In the genomic region with DNA sequence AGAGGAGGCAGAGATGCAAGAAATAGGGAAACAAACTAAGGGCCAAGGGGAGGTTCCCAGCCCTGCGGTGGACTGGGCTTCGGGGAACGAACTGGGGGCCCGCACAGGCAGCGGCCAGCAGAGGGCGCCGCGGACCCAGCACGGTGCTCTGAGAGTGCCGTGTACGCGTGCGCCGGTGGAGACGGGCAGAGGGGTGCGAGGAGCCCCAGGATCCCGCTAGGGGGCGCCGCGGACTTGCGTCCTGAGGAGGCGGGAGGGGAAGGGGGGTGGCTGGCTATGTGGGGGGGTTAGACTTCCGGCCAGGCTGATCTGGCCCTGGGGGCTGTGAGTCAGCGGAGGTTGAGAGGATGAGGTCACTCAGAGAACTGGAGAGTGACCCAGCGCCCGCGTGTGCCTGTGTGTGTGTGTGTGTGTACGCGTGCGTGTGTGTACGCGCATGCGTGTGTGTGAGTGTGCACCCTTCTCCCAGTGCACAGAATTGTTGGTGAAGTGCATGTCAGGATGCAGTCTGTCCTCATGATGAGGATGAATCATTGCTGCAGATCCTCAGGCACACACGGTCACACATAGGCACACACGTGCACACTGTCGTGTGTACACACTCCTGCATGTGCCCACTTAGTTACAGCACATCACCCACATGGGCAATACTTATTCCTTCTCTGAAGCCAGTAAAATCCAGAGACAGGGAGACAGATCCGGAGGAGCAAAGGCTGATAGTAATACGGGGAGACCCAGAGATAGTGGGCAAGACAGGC, we compare ENCODE assay signal across 8 cellular contexts. TPM values are rescaled to one million over a fixed set of nuclear protein-coding genes. Genes with fewer than 3 reads are reported as not detected.
A peak's percentile ranks its signal among the peaks of the same experiment; 100 is the strongest.
DNase-seq lines count a peak whose midpoint lies in the region; ATAC-seq, FAIRE-seq and TF ChIP-seq lines count a peak whose summit lies in the region.

No MANE protein-coding gene starts in this region.

- H3K4me1 Mint-ChIP-seq in activated T-helper 1 cell treated with anti-CD3 and anti-CD28 coated beads, Interleukin-12 subunit alpha, Interleukin-12 subunit beta, Interleukin-2, Interleukin-4 antibody, amounts not matched to agents 30 ng/mL and 10 ng/mL and 1 ng/mL, durations not matched to agents 14 hours and 24 hours and 36 hours (ENCODE audit: low read depth), result peaks cover 51% of the 10 kb centered on the region
- H3K4me1 Mint-ChIP-seq in nephron, result peaks cover 67% of the 10 kb centered on the region

- peaks cover 25% of the 10 kb centered on the region for H3K27me3 Mint-ChIP-seq in activated T-helper 1 cell treated with anti-CD3 and anti-CD28 coated beads, Interleukin-12 subunit alpha, Interleukin-12 subunit beta, Interleukin-2, Interleukin-4 antibody, amounts not matched to agents 30 ng/mL and 10 ng/mL and 1 ng/mL, durations not matched to agents 14 hours and 24 hours and 36 hours (ENCODE audit: insufficient read depth)
- H3K27me3 Mint-ChIP-seq in nephron (ENCODE audit: low read depth), result peaks cover 42% of the 10 kb centered on the region

- peak overlapping the region; percentile 89 for H3K27ac Mint-ChIP-seq in activated T-helper 1 cell treated with anti-CD3 and anti-CD28 coated beads, Interleukin-12 subunit alpha, Interleukin-12 subunit beta, Interleukin-2, Interleukin-4 antibody, amounts not matched to agents 30 ng/mL and 10 ng/mL and 1 ng/mL, durations not matched to agents 14 hours and 24 hours and 36 hours
- H3K27ac Mint-ChIP-seq in nephron, result peak overlapping the region; percentile 93 to 99 (median 95)

- TF ChIP-seq CTCF in D721Med (IDR thresholded peaks at IDR 0.05; ENCODE audit: insufficient read depth, missing control alignments) (peak; percentile 99), LNCAP (IDR thresholded peaks at IDR 0.05) (peak; percentile 100), fibroblast of mammary gland (conservative IDR thresholded peaks at IDR 0.05; ENCODE audit: control insufficient read depth, insufficient read depth, low read depth, low read length) (peak; percentile 74), nephron (IDR thresholded peaks at IDR 0.05; ENCODE audit: unreplicated experiment in 3 of 3) (peak; percentile 98 to 99 (median 98))

- H3K36me3 Mint-ChIP-seq in activated T-helper 1 cell treated with anti-CD3 and anti-CD28 coated beads, Interleukin-12 subunit alpha, Interleukin-12 subunit beta, Interleukin-2, Interleukin-4 antibody, amounts not matched to agents 30 ng/mL and 10 ng/mL and 1 ng/mL, durations not matched to agents 14 hours and 24 hours and 36 hours (ENCODE audit: low read depth), result no peaks in the 10 kb centered on the region
- H3K36me3 Mint-ChIP-seq in nephron (ENCODE audit: low read depth), result no peaks in the 10 kb centered on the region

- ATAC-seq in GM21619 (IDR thresholded peaks at IDR 0.05; ENCODE audit: unreplicated experiment), result peak; percentile 65

- intact Hi-C loops in activated T-helper 1 cell treated with anti-CD3 and anti-CD28 coated beads, Interleukin-12 subunit alpha, Interleukin-12 subunit beta, Interleukin-2, Interleukin-4 antibody, amounts not matched to agents 30 ng/mL and 10 ng/mL and 1 ng/mL, durations not matched to agents 14 hours and 24 hours and 36 hours (cut with micrococcal nuclease), result loop anchor here (1.0 to 2.0 kb wide), 4 partner anchors 18 to 107 kb away; a partner anchor contains a TSS

- no peaks in the 10 kb centered on the region for H3K9me3 Mint-ChIP-seq in activated T-helper 1 cell treated with anti-CD3 and anti-CD28 coated beads, Interleukin-12 subunit alpha, Interleukin-12 subunit beta, Interleukin-2, Interleukin-4 antibody, amounts not matched to agents 30 ng/mL and 10 ng/mL and 1 ng/mL, durations not matched to agents 14 hours and 24 hours and 36 hours
- no peaks in the 10 kb centered on the region for H3K9me3 Mint-ChIP-seq in nephron

- no peak overlapping the region for H3K4me3 ChIP-seq in fibroblast of mammary gland (ENCODE audit: control insufficient read depth, low read depth, low read length)

- DNase-seq in D721Med (ENCODE audit: insufficient read length, low spot score) (peak; percentile 100), RKO (ENCODE audit: low spot score) (peak; percentile 98), fibroblast of mammary gland (ENCODE audit: low read depth) (peak; percentile 98)
- DNase-seq in activated T-helper 1 cell treated with anti-CD3 and anti-CD28 coated beads, Interleukin-12 subunit alpha, Interleukin-12 subunit beta, Interleukin-2, Interleukin-4 antibody, amounts not matched to agents 30 ng/mL and 10 ng/mL and 1 ng/mL, durations not matched to agents 14 hours and 24 hours and 36 hours (ENCODE audit: low spot score), result peak; percentile 88
- DNase-seq in stimulated activated naive CD4-positive, alpha-beta T cell (lab: John Stamatoyannopoulos, UW), result peak; percentile 77 to 91 (median 86)

- no peak for FAIRE-seq in D721Med (lab: Jason Lieb, UNC)

- H3K4me3 Mint-ChIP-seq in activated T-helper 1 cell treated with anti-CD3 and anti-CD28 coated beads, Interleukin-12 subunit alpha, Interleukin-12 subunit beta, Interleukin-2, Interleukin-4 antibody, amounts not matched to agents 30 ng/mL and 10 ng/mL and 1 ng/mL, durations not matched to agents 14 hours and 24 hours and 36 hours, result peak overlapping the region; percentile 86
- peak overlapping the region; percentile 71 to 92 (median 78) for H3K4me3 Mint-ChIP-seq in nephron

RNA-seq across cellular contexts. Expression of a gene that starts 17.0 kb away (rescaled TPM):
- total RNA-seq in activated T-helper 1 cell treated with anti-CD3 and anti-CD28 coated beads, Interleukin-12 subunit alpha, Interleukin-12 subunit beta, Interleukin-2, Interleukin-4 antibody, amounts not matched to agents 30 ng/mL and 10 ng/mL and 1 ng/mL, durations not matched to agents 14 hours and 24 hours and 36 hours, result not detected in 2 replicates

RNA-seq across cellular contexts. Expression of a gene that starts 18.3 kb away (rescaled TPM):
- total RNA-seq in activated T-helper 1 cell treated with anti-CD3 and anti-CD28 coated beads, Interleukin-12 subunit alpha, Interleukin-12 subunit beta, Interleukin-2, Interleukin-4 antibody, amounts not matched to agents 30 ng/mL and 10 ng/mL and 1 ng/mL, durations not matched to agents 14 hours and 24 hours and 36 hours, result not detected in 2 replicates

RNA-seq across cellular contexts. Expression of a gene that starts 41.0 kb away (rescaled TPM):
- total RNA-seq in activated T-helper 1 cell treated with anti-CD3 and anti-CD28 coated beads, Interleukin-12 subunit alpha, Interleukin-12 subunit beta, Interleukin-2, Interleukin-4 antibody, amounts not matched to agents 30 ng/mL and 10 ng/mL and 1 ng/mL, durations not matched to agents 14 hours and 24 hours and 36 hours, result not detected in 2 replicates

RNA-seq across cellular contexts. Expression of a gene that starts 45.2 kb away (rescaled TPM):
- 1.4 and 1.6 TPM in 2 replicates for total RNA-seq in activated T-helper 1 cell treated with anti-CD3 and anti-CD28 coated beads, Interleukin-12 subunit alpha, Interleukin-12 subunit beta, Interleukin-2, Interleukin-4 antibody, amounts not matched to agents 30 ng/mL and 10 ng/mL and 1 ng/mL, durations not matched to agents 14 hours and 24 hours and 36 hours

RNA-seq across cellular contexts. Expression of a gene that starts 58.9 kb away (rescaled TPM):
- total RNA-seq in activated T-helper 1 cell treated with anti-CD3 and anti-CD28 coated beads, Interleukin-12 subunit alpha, Interleukin-12 subunit beta, Interleukin-2, Interleukin-4 antibody, amounts not matched to agents 30 ng/mL and 10 ng/mL and 1 ng/mL, durations not matched to agents 14 hours and 24 hours and 36 hours, result 102 and 104 TPM in 2 replicates
